19 cellular contexts compared by ENCODE assay signal in the genomic region with DNA sequence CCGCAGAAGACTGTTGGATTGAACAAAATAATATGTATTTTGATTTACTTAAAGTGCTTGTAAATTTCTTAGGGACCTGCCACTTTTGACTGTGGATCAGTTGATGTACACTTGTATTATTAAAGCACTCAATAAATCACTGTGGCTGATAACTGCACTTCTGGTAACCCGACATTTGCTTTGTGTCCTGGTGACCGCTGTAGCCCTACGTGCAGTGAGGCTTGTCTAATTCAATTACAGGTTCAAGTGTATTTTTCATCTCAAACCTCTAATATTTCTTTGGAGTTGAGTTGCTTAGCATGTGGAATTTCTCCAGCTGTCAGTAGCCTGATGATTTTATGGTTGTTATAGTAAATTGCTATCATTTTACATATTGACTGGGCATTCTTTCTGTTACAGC.
"Had no signal": no experiment of that assay in that cellular context is flagged by ENCODE, and none has a peak within 500 bp of the region (broad histone marks: within the 10 kb centered on the region; RNA-seq: fewer than 3 reads in every experiment).

No MANE protein-coding gene starts in this region.

- DNase-seq: activated CD4-positive, alpha-beta T cell treated with anti-CD3 and anti-CD28 coated beads, Interleukin-2, amount 50 U/mL, for 4 hours; activated effector memory CD4-positive, alpha-beta T cell treated with anti-CD3 and anti-CD28 coated beads, Interleukin-2, amount 50 U/mL, for 16 hours; activated T-cell treated with anti-CD3 and anti-CD28 coated beads, Interleukin-2, amount 50 U/mL, for 24 hours; brain microvascular endothelial cell; dermis blood vessel endothelial cell; erythroblast; kidney glomerular epithelial cell; lower lobe of right lung; naive thymus-derived CD8-positive, alpha-beta T cell; nucleus accumbens; right lobe of liver; spleen; stimulated activated CD4-positive, alpha-beta T cell treated with anti-CD3 and anti-CD28 coated beads, Interleukin-2, amount 100 ng/mL, for 24 hours; stimulated activated naive CD4-positive, alpha-beta T cell; trophoblast cell had no signal

- H3K27ac ChIP-seq: brain microvascular endothelial cell, hepatocyte, lower lobe of right lung, right lobe of liver, spleen had no signal

- H3K79me2 ChIP-seq: hepatocyte had no signal

- H3K4me1 ChIP-seq: lower lobe of right lung, right lobe of liver had no signal

- H3K27me3 ChIP-seq: brain microvascular endothelial cell, hepatocyte, right lobe of liver, spleen had no signal

- H3K4me2 ChIP-seq: hepatocyte had no signal

- H3K4me3 ChIP-seq: hepatocyte, lower lobe of right lung, right lobe of liver, spleen had no signal

- H3K4me3 Mint-ChIP-seq: activated naive CD8-positive, alpha-beta T cell; activated T-cell treated with anti-CD3 and anti-CD28 coated beads, Interleukin-2, amount 50 U/mL, for 24 hours; naive thymus-derived CD8-positive, alpha-beta T cell had no signal

- H3K36me3 ChIP-seq: brain microvascular endothelial cell, lower lobe of right lung, right lobe of liver had no signal

- H3K27ac Mint-ChIP-seq: activated naive CD8-positive, alpha-beta T cell; activated T-cell treated with anti-CD3 and anti-CD28 coated beads, Interleukin-2, amount 50 U/mL, for 24 hours; naive thymus-derived CD8-positive, alpha-beta T cell; progenitor cell of endocrine pancreas had no signal

- H3K9me3 ChIP-seq: lower lobe of right lung, right lobe of liver, spleen had no signal

- ATAC-seq: activated CD4-positive, CD25-positive, alpha-beta regulatory T cell treated with anti-CD3 and anti-CD28 coated beads, Interleukin-2, amount 50 U/mL, for 24 hours; lower lobe of right lung; naive thymus-derived CD8-positive, alpha-beta T cell; right lobe of liver had no signal

- H3K9me3 Mint-ChIP-seq: activated T-cell treated with anti-CD3 and anti-CD28 coated beads, Interleukin-2, amount 50 U/mL, for 24 hours had no signal

- H2AFZ ChIP-seq: hepatocyte had no signal

- H3K27me3 Mint-ChIP-seq: activated naive CD8-positive, alpha-beta T cell; activated T-cell treated with anti-CD3 and anti-CD28 coated beads, Interleukin-2, amount 50 U/mL, for 24 hours; naive thymus-derived CD8-positive, alpha-beta T cell; progenitor cell of endocrine pancreas had no signal
